30 cellular contexts compared by ENCODE assay signal in the genomic region with DNA sequence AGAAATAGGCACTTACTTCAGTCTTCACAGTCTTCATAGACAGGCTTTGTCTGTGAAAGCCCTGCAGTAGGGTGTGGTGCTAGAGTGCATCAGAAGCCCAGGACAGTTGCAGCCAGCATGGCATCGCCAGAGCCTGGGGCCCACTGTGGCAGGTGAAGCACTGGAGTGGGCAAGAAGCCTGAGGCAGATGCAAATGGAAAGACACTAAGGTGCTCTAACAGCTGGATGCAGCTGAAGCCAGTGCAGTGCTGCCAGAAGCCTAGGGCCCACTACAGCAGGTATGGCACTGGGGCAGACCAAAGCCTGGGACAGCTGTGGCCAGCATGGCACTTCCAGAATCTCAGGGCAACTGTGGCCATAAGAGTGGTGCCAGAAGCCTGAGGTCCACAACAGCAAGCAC.
"Had no signal": no experiment of that assay in that cellular context is flagged by ENCODE, and none has a peak within 500 bp of the region (broad histone marks: within the 10 kb centered on the region; RNA-seq: fewer than 3 reads in every experiment).

No MANE protein-coding gene starts in this region.

- H3K27ac ChIP-seq: adrenal gland, body of pancreas, colonic mucosa, epithelial cell of prostate had no signal

- H3K4me3 ChIP-seq: adrenal gland, body of pancreas, colonic mucosa had no signal

- H3K27me3 ChIP-seq: adrenal gland, body of pancreas, colonic mucosa had no signal

- H3K9me3 ChIP-seq: body of pancreas, colonic mucosa had no signal

- DNase-seq: activated CD4-positive, alpha-beta memory T cell treated with anti-CD3 and anti-CD28 coated beads for 36 hours; activated CD4-positive, alpha-beta T cell treated with anti-CD3 and anti-CD28 coated beads for 36 hours; activated CD4-positive, alpha-beta T cell treated with anti-CD3 and anti-CD28 coated beads, Interleukin-2, amount 10 ng/mL, durations not matched to agents 24 days and 14 days; activated CD4-positive, CD25-positive, alpha-beta regulatory T cell; activated CD4-positive, CD25-positive, alpha-beta regulatory T cell treated with anti-CD3 and anti-CD28 coated beads, Interleukin-2, amount 50 U/mL, for 72 hours; activated CD8-positive, alpha-beta memory T cell treated with anti-CD3 and anti-CD28 coated beads, Interleukin-2, amount 10 ng/mL, durations not matched to agents 7 days and 5 days; activated CD8-positive, alpha-beta memory T cell treated with anti-CD3 and anti-CD28 coated beads, Interleukin-2, amount 50 U/mL, for 4 hours; activated CD8-positive, alpha-beta T cell treated with anti-CD3 and anti-CD28 coated beads, Interleukin-2, amount 10 ng/mL, durations not matched to agents 7 days and 5 days; activated effector memory CD4-positive, alpha-beta T cell treated with anti-CD3 and anti-CD28 coated beads, Interleukin-2, amount 50 U/mL, for 16 hours; activated naive CD4-positive, alpha-beta T cell treated with anti-CD3 and anti-CD28 coated beads for 36 hours; activated naive CD8-positive, alpha-beta T cell treated with anti-CD3 and anti-CD28 coated beads for 36 hours; activated naive CD8-positive, alpha-beta T cell treated with anti-CD3 and anti-CD28 coated beads, Interleukin-2, amount 50 U/mL, for 24 hours; activated T-cell treated with anti-CD3 and anti-CD28 coated beads, Interleukin-2, amount 50 U/mL, for 1 hour; activated T-cell treated with anti-CD3 and anti-CD28 coated beads, Interleukin-2, amount 50 U/mL, for 48 hours; adrenal gland; amygdala; aorta; body of pancreas; central memory CD4-positive, alpha-beta T cell; cerebellar nuclear complex; colonic mucosa; effector CD8-positive, alpha-beta T cell; foreskin fibroblast; head of caudate nucleus; T-helper 17 cell; T1000 had no signal

- ATAC-seq: activated CD4-positive, alpha-beta T cell treated with anti-CD3 and anti-CD28 coated beads for 36 hours; activated CD8-positive, alpha-beta memory T cell treated with anti-CD3 and anti-CD28 coated beads, Interleukin-2, amount 10 ng/mL, durations not matched to agents 7 days and 5 days; activated CD8-positive, alpha-beta T cell treated with anti-CD3 and anti-CD28 coated beads, Interleukin-2, amount 10 ng/mL, durations not matched to agents 7 days and 5 days; activated naive CD8-positive, alpha-beta T cell treated with anti-CD3 and anti-CD28 coated beads, Interleukin-2, amount 50 U/mL, for 24 hours; body of pancreas; T-helper 17 cell had no signal

- H3K4me1 ChIP-seq: adrenal gland, body of pancreas, colonic mucosa had no signal

- H3K36me3 ChIP-seq: adrenal gland, colonic mucosa had no signal

- FAIRE-seq: endometrium, endothelial cell of umbilical vein, frontal cortex had no signal
